Comparison of ENCODE assay signal across 8 cellular contexts in genomic region chr11:118251858-118252652, GRCh38. TPM values are rescaled to one million over a fixed set of nuclear protein-coding genes. Genes with fewer than 3 reads are reported as not detected.
A peak's percentile ranks its signal among the peaks of the same experiment; 100 is the strongest.
DNase-seq lines count a peak whose midpoint lies in the region; ATAC-seq and TF ChIP-seq lines count a peak whose summit lies in the region.

Gene MPZL3 (minus strand): TSS chr11:118252365. CDS start chr11:118252294, 71 bp downstream.

- peak; percentile 70 for ATAC-seq in GM21737 (IDR thresholded peaks at IDR 0.05; ENCODE audit: unreplicated experiment)
- ATAC-seq in RWPE2 (ENCODE audit: low read depth) = peak; percentile 89
- ATAC-seq in natural killer cell treated with Interleukin-12 subunit alpha and Interleukin-12 subunit beta and Interleukin-15 and Interleukin-18, amount 100 ng/mL, for 72 hours = peak; percentile 84 to 88

- intact Hi-C loops in Calu3 (cut with micrococcal nuclease; ENCODE audit: unreplicated experiment) = no loop called here

- H3K27ac ChIP-seq in RWPE2 (ENCODE audit: poor library complexity, severe bottlenecking) = peak within 1 kb of the TSS; percentile 92

- H3K4me1 Mint-ChIP-seq in Calu3 (ENCODE audit: low read depth, unreplicated experiment) = peaks cover 17% of the 10 kb centered on the region
- H3K4me1 Mint-ChIP-seq in natural killer cell treated with Interleukin-12 subunit alpha and Interleukin-12 subunit beta and Interleukin-15 and Interleukin-18, amount 100 ng/mL, for 72 hours (ENCODE audit: low read depth in 2 of 2) = peaks cover 24 to 27% of the 10 kb centered on the region in 2 donors

- peaks cover 27% of the 10 kb centered on the region for H3K36me3 Mint-ChIP-seq in Calu3 (ENCODE audit: insufficient read depth, unreplicated experiment)
- H3K36me3 Mint-ChIP-seq in natural killer cell treated with Interleukin-12 subunit alpha and Interleukin-12 subunit beta and Interleukin-15 and Interleukin-18, amount 100 ng/mL, for 72 hours = no peaks in the 10 kb centered on the region

- H3K9me3 ChIP-seq in MG63 = no peaks in the 10 kb centered on the region
- H3K9me3 ChIP-seq in RWPE2 (ENCODE audit: severe bottlenecking) = no peaks in the 10 kb centered on the region

- DNase-seq in Calu3 (peak; percentile 86), MG63 (peak; percentile 64), RWPE2 (ENCODE audit: low spot score) (peak; percentile 97), activated gamma-delta T cell (lab: John Stamatoyannopoulos, UW) (peak; percentile 18), fibroblast of the conjunctiva (ENCODE audit: low read depth) (peak; percentile 67)
- DNase-seq in natural killer cell treated with Interleukin-12 subunit alpha and Interleukin-12 subunit beta and Interleukin-15 and Interleukin-18, amount 100 ng/mL, for 72 hours (ENCODE audit: low spot score) = peak; percentile 68
- DNase-seq in stimulated activated naive CD4-positive, alpha-beta T cell (lab: John Stamatoyannopoulos, UW) = peak; percentile 63 to 90 (median 86)

- H3K4me3 Mint-ChIP-seq in Calu3 (ENCODE audit: low read depth, unreplicated experiment) = peak within 1 kb of the TSS; percentile 81
- H3K4me3 Mint-ChIP-seq in natural killer cell treated with Interleukin-12 subunit alpha and Interleukin-12 subunit beta and Interleukin-15 and Interleukin-18, amount 100 ng/mL, for 72 hours = peak within 1 kb of the TSS; percentile 97

- H3K36me3 ChIP-seq in MG63 = no peaks in the 10 kb centered on the region
- H3K36me3 ChIP-seq in RWPE2 (ENCODE audit: low read depth) = peaks cover 40% of the 10 kb centered on the region

- no peaks in the 10 kb centered on the region for H3K9me3 Mint-ChIP-seq in Calu3 (ENCODE audit: low read depth, unreplicated experiment)
- H3K9me3 Mint-ChIP-seq in natural killer cell treated with Interleukin-12 subunit alpha and Interleukin-12 subunit beta and Interleukin-15 and Interleukin-18, amount 100 ng/mL, for 72 hours = no peaks in the 10 kb centered on the region

- no peaks in the 10 kb centered on the region for H3K27me3 Mint-ChIP-seq in Calu3 (ENCODE audit: unreplicated experiment)
- no peaks in the 10 kb centered on the region for H3K27me3 Mint-ChIP-seq in natural killer cell treated with Interleukin-12 subunit alpha and Interleukin-12 subunit beta and Interleukin-15 and Interleukin-18, amount 100 ng/mL, for 72 hours

- H3K27me3 ChIP-seq in MG63 = peaks cover 7% of the 10 kb centered on the region; the same call in 1 of the 2 replicates
- no peaks in the 10 kb centered on the region for H3K27me3 ChIP-seq in RWPE2 (ENCODE audit: insufficient read depth, poor library complexity, severe bottlenecking)

- TF ChIP-seq CTCF in Calu3 (IDR thresholded peaks at IDR 0.05; ENCODE audit: unreplicated experiment) (no peak), RWPE2 (IDR thresholded peaks at IDR 0.05; ENCODE audit: poor library complexity, severe bottlenecking) (no peak)

- peak within 1 kb of the TSS; percentile 99 for H3K27ac Mint-ChIP-seq in Calu3 (ENCODE audit: unreplicated experiment)
- peak within 1 kb of the TSS; percentile 98 to 99 for H3K27ac Mint-ChIP-seq in natural killer cell treated with Interleukin-12 subunit alpha and Interleukin-12 subunit beta and Interleukin-15 and Interleukin-18, amount 100 ng/mL, for 72 hours

- CTCF ChIA-PET in Calu3 (lab: Charles Lee) = interaction anchor here (0.7 to 2.2 kb wide), 6 partner anchors 10 to 80 kb away, joined by 3 to 7 read pairs (median 3); partner anchors contain the start of gene MPZL2

- H3K4me3 ChIP-seq in MG63 (peak within 1 kb of the TSS; percentile 79), RWPE2 (ENCODE audit: severe bottlenecking) (peak within 1 kb of the TSS; percentile 59)

- TSS peak; percentile 86 for BruUV-seq in Calu3 (replicated peaks; lab: Mats Ljungman, UMichigan)

- peaks cover 22% of the 10 kb centered on the region for H3K4me1 ChIP-seq in RWPE2 (ENCODE audit: insufficient read depth, poor library complexity, severe bottlenecking)

RNA-seq across cellular contexts. Expression of gene MPZL3, which starts in this region (rescaled TPM):
- 5.9 and 6.9 TPM in 2 replicates for total RNA-seq in Calu3 (2022)
- 1.3 and 1.6 TPM in 2 replicates for total RNA-seq in MG63 (2014; rRNA removed; shearing (Covaris generic); ENCODE audit: low replicate concordance)
- total RNA-seq in natural killer cell treated with Interleukin-12 subunit alpha and Interleukin-12 subunit beta and Interleukin-15 and Interleukin-18, amount 100 ng/mL, for 72 hours = 10 to 100 TPM; 10.8 to 12.8 TPM

Comparison
In these comparisons a context has a peak if more than half of its experiments do, and no peak if none do; other contexts are left out.
1. Peak in every context shown above with its lines: DNase-seq, ATAC-seq, H3K4me3 ChIP-seq and H3K27ac ChIP-seq.
2. DNase-seq: peak in every context shown above with its lines; median percentile 97 in RWPE2; 86 in Calu3; 86 in stimulated activated naive CD4-positive, alpha-beta T cell; 68 in natural killer cell treated with Interleukin-12 subunit alpha and Interleukin-12 subunit beta and Interleukin-15 and Interleukin-18, amount 100 ng/mL, for 72 hours; 67 in fibroblast of the conjunctiva; 64 in MG63; 18 in activated gamma-delta T cell.